8 cellular contexts compared by ENCODE assay signal in genomic region chr1:227563319-227564201, GRCh38.
A peak's percentile ranks its signal among the peaks of the same experiment; 100 is the strongest.
DNase-seq lines count a peak whose midpoint lies in the region; ATAC-seq, FAIRE-seq and TF ChIP-seq lines count a peak whose summit lies in the region.

ZNF678 (plus strand) TSS chr1:227563556; CDS start chr1:227650992, 87,436 bp downstream.

- FAIRE-seq in islet of Langerhans (lab: Jason Lieb, UNC) = peak; percentile 96

- TF ChIP-seq CTCF in AG09319 (IDR thresholded peaks at IDR 0.05; ENCODE audit: low read depth, low read length) = no peak

- DNase-seq in AG09319 (ENCODE audit: extremely low read depth, low read depth) (peak; percentile 76), NCI-H345 treated with DMSO at 0.1 percent for 48 hours (lab: John Stamatoyannopoulos, UW; ENCODE audit: unreplicated experiment) (peak; percentile 91), cerebellar cortex (ENCODE audit: low spot score) (peak; percentile 97)
- DNase-seq in activated CD4-positive, CD25-positive, alpha-beta regulatory T cell treated with anti-CD3 and anti-CD28 coated beads, Interleukin-2, amount 50 U/mL, for 16 hours (ENCODE audit: low read depth, low spot score) = peak; percentile 72
- peak; percentile 78 to 85 for DNase-seq in stimulated activated CD4-positive, alpha-beta T cell treated with anti-CD3 and anti-CD28 coated beads, Interleukin-12 subunit alpha, Interleukin-12 subunit beta, amount 100 ng/mL, for 24 hours (ENCODE audit: low read depth in 2 of 2)

- ATAC-seq in GM19035 (IDR thresholded peaks at IDR 0.05; ENCODE audit: unreplicated experiment) = peak; percentile 98
- peak; percentile 97 for ATAC-seq in HG03342 (IDR thresholded peaks at IDR 0.05; ENCODE audit: unreplicated experiment)

Comparison
In these comparisons a context has a peak if more than half of its experiments do, and no peak if none do; other contexts are left out.
1. Peak in every context shown above with its lines: DNase-seq and ATAC-seq.